In the genomic region with DNA sequence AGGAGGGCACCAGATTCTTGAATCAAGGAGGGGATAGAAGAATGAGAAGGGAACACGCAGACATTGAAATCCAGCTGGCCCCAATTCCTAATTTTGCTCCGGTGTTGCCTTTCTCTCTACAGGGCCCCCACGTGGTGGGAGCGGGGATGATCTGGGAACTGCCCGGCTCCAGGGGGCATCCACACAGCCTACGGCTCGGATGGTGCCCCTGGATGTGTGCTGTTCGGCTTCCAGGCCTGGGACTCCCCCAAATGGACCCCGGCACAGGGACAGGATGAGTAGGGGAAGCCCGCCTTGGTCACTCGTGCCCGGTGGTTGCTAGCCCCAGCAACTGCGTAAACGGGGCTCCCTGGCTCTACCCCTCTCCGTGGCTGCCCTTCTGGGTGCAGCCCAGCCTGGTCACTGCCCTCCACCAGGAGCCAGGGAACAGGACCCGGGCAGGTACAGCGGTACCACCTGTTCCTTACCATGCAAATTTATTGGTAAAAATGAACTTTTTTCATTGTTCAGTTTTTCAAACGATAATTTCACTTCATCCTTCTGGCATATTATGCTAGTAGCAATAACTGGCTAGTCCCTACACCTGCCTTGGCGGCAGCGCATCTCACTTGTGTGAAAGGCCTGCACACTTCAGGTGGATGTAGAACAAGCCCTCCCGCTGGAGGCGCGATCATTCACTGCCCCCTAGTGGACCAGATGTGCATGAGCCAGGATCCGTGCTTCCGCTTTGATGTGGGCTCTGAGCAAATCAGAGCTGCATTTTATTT, we compare ENCODE assay signal across 7 cellular contexts.
DNase-seq lines count a peak whose midpoint lies in the region; ATAC-seq and TF ChIP-seq lines count a peak whose summit lies in the region.

No MANE protein-coding gene starts in this region.

- H3K36me3 Mint-ChIP-seq in T-helper 1 cell treated with Interleukin-12 subunit alpha and Interleukin-12 subunit beta and Interleukin-4 antibody, amounts not matched to agents 30 μg/mL and 1 μg/mL, for 36 hours (ENCODE audit: low read depth): peaks cover 6% of the 10 kb centered on the region
- peaks cover 6% of the 10 kb centered on the region for H3K36me3 Mint-ChIP-seq in activated naive CD8-positive, alpha-beta T cell treated with anti-CD3 and anti-CD28 coated beads, Interleukin-2, amount 50 U/mL, for 24 hours (ENCODE audit: low read depth)

- WGBS in heart right ventricle, 2 donors: 26 to 29% methylated on average over 25 of the region's 25 CpGs

- ATAC-seq in HG02759 (IDR thresholded peaks at IDR 0.05; ENCODE audit: unreplicated experiment) (peak; percentile 84), heart right ventricle (peak; percentile 73 to 92 (median 88))
- peak; percentile 50 for ATAC-seq in activated naive CD8-positive, alpha-beta T cell treated with anti-CD3 and anti-CD28 coated beads, Interleukin-2, amount 50 U/mL, for 24 hours

- TF ChIP-seq CTCF in GM13976 (IDR thresholded peaks at IDR 0.05; ENCODE audit: borderline replicate concordance, control extremely low read depth, extremely low read depth, insufficient read depth, missing control alignments) (peak; percentile 95), heart right ventricle (IDR thresholded peaks at IDR 0.05) (peak; percentile 88 to 98 (median 94)), retinal pigment epithelial cell (conservative IDR thresholded peaks at IDR 0.05; ENCODE audit: low read depth, low read length) (peak; percentile 99)

- intact Hi-C loops in heart right ventricle (cut with DNase I): loop anchor here in 9 of 10 donors (1.0 to 10.0 kb wide), 12 partner anchors 67 to 909 kb away; no protein-coding TSS in a partner anchor

- H3K4me3 Mint-ChIP-seq in T-helper 1 cell treated with Interleukin-12 subunit alpha and Interleukin-12 subunit beta and Interleukin-4 antibody, amounts not matched to agents 30 μg/mL and 1 μg/mL, for 36 hours: peak overlapping the region; percentile 37
- H3K4me3 Mint-ChIP-seq in activated naive CD8-positive, alpha-beta T cell treated with anti-CD3 and anti-CD28 coated beads, Interleukin-2, amount 50 U/mL, for 24 hours: peak overlapping the region; percentile 2

- no peaks in the 10 kb centered on the region for H3K9me3 ChIP-seq in heart right ventricle

- no peak overlapping the region for H3K4me3 ChIP-seq in heart right ventricle
- H3K4me3 ChIP-seq in retinal pigment epithelial cell (ENCODE audit: low read length): no peak overlapping the region

- H3K27me3 Mint-ChIP-seq in T-helper 1 cell treated with Interleukin-12 subunit alpha and Interleukin-12 subunit beta and Interleukin-4 antibody, amounts not matched to agents 30 μg/mL and 1 μg/mL, for 36 hours (ENCODE audit: low read depth): peaks cover 23% of the 10 kb centered on the region
- peaks cover 20% of the 10 kb centered on the region for H3K27me3 Mint-ChIP-seq in activated naive CD8-positive, alpha-beta T cell treated with anti-CD3 and anti-CD28 coated beads, Interleukin-2, amount 50 U/mL, for 24 hours

- peaks cover 3 to 38% (median 19%) of the 10 kb centered on the region in 9 donors for H3K4me1 ChIP-seq in heart right ventricle

- H3K36me3 ChIP-seq in heart right ventricle: no peaks in the 10 kb centered on the region

- H3K9me3 Mint-ChIP-seq in T-helper 1 cell treated with Interleukin-12 subunit alpha and Interleukin-12 subunit beta and Interleukin-4 antibody, amounts not matched to agents 30 μg/mL and 1 μg/mL, for 36 hours: no peaks in the 10 kb centered on the region
- H3K9me3 Mint-ChIP-seq in activated naive CD8-positive, alpha-beta T cell treated with anti-CD3 and anti-CD28 coated beads, Interleukin-2, amount 50 U/mL, for 24 hours: no peaks in the 10 kb centered on the region

- DNase-seq in GM13976 (ENCODE audit: low spot score) (peak; percentile 87), NCI-H1417 (lab: John Stamatoyannopoulos, UW) (peak; percentile 69 to 86 (median 83)), heart right ventricle (peak; percentile 70 to 73), retinal pigment epithelial cell (ENCODE audit: low read depth) (no peak)
- DNase-seq in activated naive CD8-positive, alpha-beta T cell treated with anti-CD3 and anti-CD28 coated beads, Interleukin-2, amount 50 U/mL, for 24 hours: peak; percentile 79

- peaks cover 48% of the 10 kb centered on the region for H3K4me1 Mint-ChIP-seq in T-helper 1 cell treated with Interleukin-12 subunit alpha and Interleukin-12 subunit beta and Interleukin-4 antibody, amounts not matched to agents 30 μg/mL and 1 μg/mL, for 36 hours (ENCODE audit: low read depth)
- peaks cover 69% of the 10 kb centered on the region for H3K4me1 Mint-ChIP-seq in activated naive CD8-positive, alpha-beta T cell treated with anti-CD3 and anti-CD28 coated beads, Interleukin-2, amount 50 U/mL, for 24 hours

- H3K27ac ChIP-seq in heart right ventricle: no peak overlapping the region

- peak overlapping the region; percentile 71 for H3K27ac Mint-ChIP-seq in T-helper 1 cell treated with Interleukin-12 subunit alpha and Interleukin-12 subunit beta and Interleukin-4 antibody, amounts not matched to agents 30 μg/mL and 1 μg/mL, for 36 hours
- H3K27ac Mint-ChIP-seq in activated naive CD8-positive, alpha-beta T cell treated with anti-CD3 and anti-CD28 coated beads, Interleukin-2, amount 50 U/mL, for 24 hours: no peak overlapping the region

- H3K27me3 ChIP-seq in heart right ventricle: peaks cover 0 to 16% (median 0%) of the 10 kb centered on the region in 7 donors

- in situ Hi-C loops in GM13976 (cut with MboI; ENCODE audit: low sequenced_read_pairs, unreplicated experiment): loop anchor here (25.0 kb wide), 1 partner anchor 357 kb away; no protein-coding TSS in a partner anchor
